In genomic region chr7:1432411-1433082, GRCh38 we compare ENCODE assay signal across 8 cellular contexts. TPM values are rescaled to one million over a fixed set of nuclear protein-coding genes. Genes with fewer than 3 reads are reported as not detected.
A peak's percentile ranks its signal among the peaks of the same experiment; 100 is the strongest.
DNase-seq lines count a peak whose midpoint lies in the region; ATAC-seq and TF ChIP-seq lines count a peak whose summit lies in the region.

No MANE protein-coding gene starts in this region.

- H3K23me2 ChIP-seq in H9 (ENCODE audit: insufficient read length, low read depth, low read length, poor library complexity, severe bottlenecking): no peaks in the 10 kb centered on the region

- no peak overlapping the region for H2AK5ac ChIP-seq in H9 (ENCODE audit: insufficient read length, low read length)

- DNase-seq in CD4-positive, CD25-positive, alpha-beta regulatory T cell: peak; percentile 65 to 73 (median 66)
- DNase-seq in H9 (peak; percentile 71), esophagus muscularis mucosa (ENCODE audit: extremely low spot score) (no peak), nephron progenitor cell (peak; percentile 90), stomach (peak; percentile 82), NCI-H526 treated with DMSO at 0.1 percent for 48 hours (lab: John Stamatoyannopoulos, UW) (no peak)
- peak; percentile 84 for DNase-seq in activated T-cell treated with anti-CD3 and anti-CD28 coated beads, Interleukin-2, amount 50 U/mL, for 1 hour

- H3K27me3 ChIP-seq in CD4-positive, CD25-positive, alpha-beta regulatory T cell (ENCODE audit: control insufficient read depth, insufficient read depth, low read length): no peaks in the 10 kb centered on the region
- H3K27me3 ChIP-seq in H9 (ENCODE audit: insufficient read depth, low read length) (no peaks in the 10 kb centered on the region), OCI-LY1 (ENCODE audit: insufficient read depth, low read length) (no peaks in the 10 kb centered on the region; the same call in 1 of the 2 replicates), esophagus muscularis mucosa (peaks cover 0 to 53% (median 6%) of the 10 kb centered on the region in 4 donors), stomach (peaks cover 0 to 46% (median 26%) of the 10 kb centered on the region in 3 donors)

- peak; percentile 73 to 75 for ATAC-seq in CD4-positive, CD25-positive, alpha-beta regulatory T cell (ENCODE audit: low read depth in 2 of 2)

- intact Hi-C loops in esophagus muscularis mucosa (cut with DNase I): loop anchor here (2.0 to 10.0 kb wide), 2 partner anchors 40 to 238 kb away; no protein-coding TSS in a partner anchor
- intact Hi-C loops in stomach (cut with DNase I; ENCODE audit: low total_unique reads): no loop called here

- no peak overlapping the region for H3K56ac ChIP-seq in H9 (ENCODE audit: insufficient read length, low read depth, low read length)

- H3K4me3 ChIP-seq in CD4-positive, CD25-positive, alpha-beta regulatory T cell (ENCODE audit: low read depth, low read length): no peak overlapping the region
- H3K4me3 ChIP-seq in OCI-LY1 (ENCODE audit: low read depth, low read length, poor library complexity, severe bottlenecking) (no peak overlapping the region), esophagus muscularis mucosa (no peak overlapping the region), stomach (no peak overlapping the region)

- no peak overlapping the region for H2BK12ac ChIP-seq in H9 (ENCODE audit: insufficient read length, low read depth, low read length)

- H3K23ac ChIP-seq in H9 (ENCODE audit: insufficient read length, low read depth, low read length): no peak overlapping the region

- no peak overlapping the region for H3K18ac ChIP-seq in H9 (ENCODE audit: insufficient read length, low read depth, low read length)

- no CpG with 5 or more reads among the region's 30 CpGs for WGBS in H9 (ENCODE audit: extremely low coverage, insufficient read length, low lambda C conversion rate)
- WGBS in esophagus muscularis mucosa: 22% methylated on average over 29 of the region's 30 CpGs
- 16 to 22% (median 17%) methylated on average over 17 to 30 of the region's 30 CpGs for WGBS in stomach, 5 donors

- no peak overlapping the region for H4K5ac ChIP-seq in H9 (ENCODE audit: insufficient read length, low read depth, low read length)

- no peaks in the 10 kb centered on the region for H4K20me1 ChIP-seq in H9 (ENCODE audit: control insufficient read depth, insufficient read depth, insufficient read length)
- H4K20me1 ChIP-seq in OCI-LY1 (ENCODE audit: insufficient read depth, low read length): no peaks in the 10 kb centered on the region

- peaks cover 0 to 6% (median 2%) of the 10 kb centered on the region in 4 donors for H3K4me1 Mint-ChIP-seq in CD4-positive, CD25-positive, alpha-beta regulatory T cell
- H3K4me1 Mint-ChIP-seq in H9 (peaks cover 2 to 14% of the 10 kb centered on the region in 2 experiments), nephron progenitor cell (peaks cover 12% of the 10 kb centered on the region)

- no peak overlapping the region for H2BK15ac ChIP-seq in H9 (ENCODE audit: low read depth, low read length)

- H3T11ph ChIP-seq in H9 (ENCODE audit: low read length): no peak overlapping the region

- H3K9me3 ChIP-seq in CD4-positive, CD25-positive, alpha-beta regulatory T cell (ENCODE audit: control insufficient read depth in 2 of 2, low read length in 2 of 2): no peaks in the 10 kb centered on the region
- H3K9me3 ChIP-seq in H9 (ENCODE audit: control insufficient read depth, low read depth, low read length): no peaks in the 10 kb centered on the region
- H3K9me3 ChIP-seq in OCI-LY1 (ENCODE audit: low read length): no peaks in the 10 kb centered on the region
- no peaks in the 10 kb centered on the region for H3K9me3 ChIP-seq in esophagus muscularis mucosa
- H3K9me3 ChIP-seq in stomach: no peaks in the 10 kb centered on the region

- no peaks in the 10 kb centered on the region for H3K27me3 Mint-ChIP-seq in CD4-positive, CD25-positive, alpha-beta regulatory T cell
- peaks cover 10% of the 10 kb centered on the region for H3K27me3 Mint-ChIP-seq in H9 (ENCODE audit: low read depth)
- peaks cover 8% of the 10 kb centered on the region for H3K27me3 Mint-ChIP-seq in nephron progenitor cell (ENCODE audit: low read depth, poor library complexity)

- H3K36me3 Mint-ChIP-seq in CD4-positive, CD25-positive, alpha-beta regulatory T cell: no peaks in the 10 kb centered on the region
- H3K36me3 Mint-ChIP-seq in H9 (ENCODE audit: insufficient read depth in 1 of 3, low read depth in 3 of 3) (no peaks in the 10 kb centered on the region), nephron progenitor cell (ENCODE audit: low read depth) (no peaks in the 10 kb centered on the region)

- peaks cover 8% of the 10 kb centered on the region for H3K4me1 ChIP-seq in CD4-positive, CD25-positive, alpha-beta regulatory T cell (ENCODE audit: control insufficient read depth, insufficient read depth, low read length, poor library complexity, severe bottlenecking)
- H3K4me1 ChIP-seq in H9 (ENCODE audit: insufficient read depth, low read length) (no peaks in the 10 kb centered on the region), OCI-LY1 (ENCODE audit: insufficient read depth, low read length, severe bottlenecking) (no peaks in the 10 kb centered on the region), esophagus muscularis mucosa (peaks cover 0 to 22% (median 5%) of the 10 kb centered on the region in 4 donors), stomach (peaks cover 0 to 17% (median 14%) of the 10 kb centered on the region in 4 donors)

- H3K36me3 ChIP-seq in CD4-positive, CD25-positive, alpha-beta regulatory T cell (ENCODE audit: control insufficient read depth, insufficient read depth, low read length): no peaks in the 10 kb centered on the region
- no peaks in the 10 kb centered on the region for H3K36me3 ChIP-seq in OCI-LY1 (ENCODE audit: insufficient read depth, low read length)
- H3K36me3 ChIP-seq in esophagus muscularis mucosa: peaks cover 0 to 19% (median 13%) of the 10 kb centered on the region in 4 donors
- H3K36me3 ChIP-seq in stomach: peaks cover 10 to 39% (median 33%) of the 10 kb centered on the region in 4 donors

- H2BK5ac ChIP-seq in H9 (ENCODE audit: insufficient read length, low read length): no peak overlapping the region

- H3K27ac ChIP-seq in CD4-positive, CD25-positive, alpha-beta regulatory T cell (ENCODE audit: insufficient read depth, low read length, poor library complexity, severe bottlenecking): no peak overlapping the region
- H3K27ac ChIP-seq in H9 (ENCODE audit: insufficient read length, low read depth, low read length) (no peak overlapping the region), OCI-LY1 (ENCODE audit: low read depth, low read length, poor library complexity, severe bottlenecking) (no peak overlapping the region), esophagus muscularis mucosa (replicated peaks in 1 of 4) (no peak overlapping the region), stomach (no peak overlapping the region)

- H3K4ac ChIP-seq in H9 (ENCODE audit: low read depth, low read length): no peak overlapping the region

- H3F3A ChIP-seq in OCI-LY1 (ENCODE audit: insufficient read depth, low read length): no peaks in the 10 kb centered on the region

- no peak overlapping the region for H2BK120ac ChIP-seq in H9 (ENCODE audit: low read depth, low read length, poor library complexity, severe bottlenecking)

- H2AFZ ChIP-seq in H9 (ENCODE audit: low read length) (no peak overlapping the region), OCI-LY1 (ENCODE audit: low read length) (no peak overlapping the region)

- H4K8ac ChIP-seq in H9 (replicated peaks; ENCODE audit: insufficient read length, low read depth, low read length): no peak overlapping the region

- H3K9me3 Mint-ChIP-seq in CD4-positive, CD25-positive, alpha-beta regulatory T cell: no peaks in the 10 kb centered on the region
- H3K9me3 Mint-ChIP-seq in H9: no peaks in the 10 kb centered on the region; a peak in 1 of 5 replicates
- no peaks in the 10 kb centered on the region for H3K9me3 Mint-ChIP-seq in nephron progenitor cell

- no peak overlapping the region for H3K14ac ChIP-seq in H9 (ENCODE audit: insufficient read depth, low read length)

- H3K4me2 ChIP-seq in H9 (ENCODE audit: insufficient read depth, insufficient read length, low read length): no peak overlapping the region
- H3K4me2 ChIP-seq in OCI-LY1 (ENCODE audit: low read length): no peak overlapping the region

- TF ChIP-seq POLR2A in esophagus muscularis mucosa (IDR thresholded peaks at IDR 0.05; ENCODE audit: low read depth) (no peak), stomach (IDR thresholded peaks at IDR 0.05) (no peak)

- H3K27ac Mint-ChIP-seq in CD4-positive, CD25-positive, alpha-beta regulatory T cell: peak overlapping the region in 1 of 3 donors; percentile 64
- no peak overlapping the region for H3K27ac Mint-ChIP-seq in H9
- H3K27ac Mint-ChIP-seq in nephron progenitor cell: peak overlapping the region; percentile 57

- no peaks in the 10 kb centered on the region for H3K79me1 ChIP-seq in H9 (ENCODE audit: insufficient read depth, low read depth, low read length, poor library complexity, severe bottlenecking)

- TF ChIP-seq EP300 in esophagus muscularis mucosa (IDR thresholded peaks at IDR 0.05) (no peak), stomach (IDR thresholded peaks at IDR 0.05) (no peak)

- peak overlapping the region in 1 of 4 donors; percentile 61 for H3K4me3 Mint-ChIP-seq in CD4-positive, CD25-positive, alpha-beta regulatory T cell
- no peak overlapping the region for H3K4me3 Mint-ChIP-seq in H9
- H3K4me3 Mint-ChIP-seq in nephron progenitor cell: no peak overlapping the region

- H3K9ac ChIP-seq in H9 (ENCODE audit: extremely low read depth, insufficient read length, low read length) (no peak overlapping the region), OCI-LY1 (ENCODE audit: low read length) (no peak overlapping the region)

- TF ChIP-seq CTCF in H9 (conservative IDR thresholded peaks at IDR 0.05): peak; percentile 98
- peak; percentile 88 for TF ChIP-seq CTCF in OCI-LY1 (IDR thresholded peaks at IDR 0.05; ENCODE audit: low read length)
- TF ChIP-seq CTCF in esophagus muscularis mucosa (IDR thresholded peaks at IDR 0.05): peak in 2 of 3 experiments; percentile 88 to 94
- peak; percentile 98 for TF ChIP-seq CTCF in nephron progenitor cell (IDR thresholded peaks at IDR 0.05)
- peak in 5 of 7 experiments; percentile 83 to 97 (median 97) for TF ChIP-seq CTCF in stomach (IDR thresholded peaks at IDR 0.05)

- H3K9me2 ChIP-seq in OCI-LY1 (ENCODE audit: low read depth, low read length): no peaks in the 10 kb centered on the region

- H4K91ac ChIP-seq in H9 (ENCODE audit: insufficient read length, low read depth, low read length): no peak overlapping the region

- H3K79me2 ChIP-seq in H9 (ENCODE audit: insufficient read depth, low read length): no peaks in the 10 kb centered on the region
- H3K79me2 ChIP-seq in OCI-LY1 (ENCODE audit: insufficient read depth, low read length): no peaks in the 10 kb centered on the region

- H2BK20ac ChIP-seq in H9 (ENCODE audit: low read depth, low read length, poor library complexity, severe bottlenecking): no peak overlapping the region

RNA-seq across cellular contexts. Expression of gene MICALL2, which starts 26.7 kb away (rescaled TPM):
- 3.3 TPM for total RNA-seq in CD4-positive, CD25-positive, alpha-beta regulatory T cell
- under 1 TPM in 3 of 4 donors, not detected in 1; 0.14 to 0.35 (median 0.19) TPM for polyA plus RNA-seq in CD4-positive, CD25-positive, alpha-beta regulatory T cell
- total RNA-seq in H9 (2021) (7.1 and 8.4 TPM in 2 replicates), esophagus muscularis mucosa (10 to 100 TPM in 3 of 4 donors, 1 to 10 TPM in 1; 9.1 to 18.3 (median 14.6) TPM), stomach (100 to 1,000 TPM in 3 of 5 donors, 10 to 100 TPM in 2; 30.7 to 263 (median 118) TPM)
- 100 to 1,000 TPM in 1 of 3 donors, 10 to 100 TPM in 2; 85.9 to 110 (median 93.6) TPM for polyA plus RNA-seq in stomach

Comparison
In these comparisons a context has a peak if more than half of its experiments do, and no peak if none do; other contexts are left out.
1. DNase-seq: peak in CD4-positive, CD25-positive, alpha-beta regulatory T cell (3 of 3), H9 (single experiment), activated T-cell treated with anti-CD3 and anti-CD28 coated beads, Interleukin-2, amount 50 U/mL, for 1 hour (single experiment), nephron progenitor cell (single experiment) and stomach (single experiment); none in esophagus muscularis mucosa (single experiment) and NCI-H526 treated with DMSO at 0.1 percent for 48 hours (single experiment).
2. Peak in every context shown above with its lines, with median percentiles within 50 percentile points of each other: CTCF ChIP-seq.